Comparison of ENCODE assay signal across 9 cellular contexts in the genomic region with DNA sequence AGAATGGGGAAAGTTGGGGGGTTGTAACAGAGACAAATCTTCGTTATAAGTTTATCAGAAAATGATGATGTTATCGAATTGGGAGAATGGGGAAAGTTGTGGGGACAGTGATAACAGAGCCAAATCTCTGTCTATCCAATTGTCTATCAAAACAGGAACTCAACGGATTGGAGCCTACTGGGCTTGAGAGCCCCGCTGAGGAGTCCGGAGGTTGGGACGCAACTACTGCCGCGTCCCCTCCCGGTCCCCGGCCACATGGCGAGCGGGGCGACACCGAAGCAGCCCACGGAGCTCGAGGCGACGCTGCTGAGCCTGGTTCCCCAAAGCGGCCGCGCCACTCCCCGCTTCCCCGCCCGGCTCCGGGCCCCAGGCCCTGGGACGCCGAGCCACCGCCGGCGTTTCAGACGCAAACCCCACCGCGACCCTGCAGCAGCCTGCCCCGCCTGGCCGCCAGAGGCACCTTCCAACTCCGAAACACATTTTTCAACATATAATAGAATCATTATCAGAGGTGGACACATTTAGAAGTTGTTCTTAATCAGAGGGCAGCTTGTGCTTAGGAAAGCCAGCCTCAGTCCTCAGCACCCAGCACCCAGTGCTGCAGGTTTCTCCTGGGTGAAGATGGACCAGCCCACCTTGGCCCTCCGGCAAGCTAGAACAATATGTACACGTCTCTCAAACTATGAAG. TPM values are rescaled to one million over a fixed set of nuclear protein-coding genes. Genes with fewer than 3 reads are reported as not detected.
DNase-seq lines count a peak whose midpoint lies in the region; ATAC-seq and TF ChIP-seq lines count a peak whose summit lies in the region.
"Had no signal": no experiment of that assay in that cellular context is flagged by ENCODE, and none has a peak within 500 bp of the region (broad histone marks: within the 10 kb centered on the region; RNA-seq: fewer than 3 reads in every experiment).

No MANE protein-coding gene starts in this region.

- no peak overlapping the region for H3K27ac Mint-ChIP-seq in T-helper 1 cell treated with Interleukin-12 subunit alpha and Interleukin-12 subunit beta and Interleukin-4 antibody, amounts not matched to agents 30 μg/mL and 1 μg/mL, for 36 hours

- peaks cover 42% of the 10 kb centered on the region for H3K4me1 Mint-ChIP-seq in T-helper 1 cell treated with Interleukin-12 subunit alpha and Interleukin-12 subunit beta and Interleukin-4 antibody, amounts not matched to agents 30 μg/mL and 1 μg/mL, for 36 hours (ENCODE audit: low read depth)

- H3K4me1 ChIP-seq in esophagus squamous epithelium (peaks cover 10 to 46% (median 13%) of the 10 kb centered on the region in 3 donors), ovary (ENCODE audit: insufficient read depth) (no peaks in the 10 kb centered on the region)

- peaks cover 0 to 25% (median 0%) of the 10 kb centered on the region in 4 donors for H3K27me3 ChIP-seq in esophagus squamous epithelium
- no peaks in the 10 kb centered on the region for H3K27me3 ChIP-seq in ovary

- intact Hi-C loops in esophagus squamous epithelium (cut with DNase I), result loop anchor here (10.0 kb wide), 1 partner anchor 135 kb away; no protein-coding TSS in a partner anchor
- intact Hi-C loops in ovary (cut with DNase I), result no loop called here

- H3K36me3 ChIP-seq in esophagus squamous epithelium (no peaks in the 10 kb centered on the region), ovary (no peaks in the 10 kb centered on the region)

- DNase-seq in DMS53 (lab: John Stamatoyannopoulos, UW) (peak; percentile 39), DMS53 treated with DMSO at 0.1 percent for 48 hours (lab: John Stamatoyannopoulos, UW; ENCODE audit: unreplicated experiment) (no peak), esophagus squamous epithelium (lab: John Stamatoyannopoulos, UW) (no peak), ovary (no peak), NCI-H1694 treated with DMSO at 0.1 percent for 48 hours (lab: John Stamatoyannopoulos, UW) (no peak), SKM-1 treated with dmso at 0.1 percent for 144 hours (lab: John Stamatoyannopoulos, UW; ENCODE audit: unreplicated experiment) (no peak)

- ATAC-seq in HG02588 (IDR thresholded peaks at IDR 0.05; ENCODE audit: unreplicated experiment), result no peak

- peak overlapping the region; percentile 52 to 76 (median 69) for H3K27ac ChIP-seq in esophagus squamous epithelium
- H3K27ac ChIP-seq in ovary, result no peak overlapping the region
- H3K27ac ChIP-seq: 22Rv1 had no signal

- peaks cover 12% of the 10 kb centered on the region for H3K36me3 Mint-ChIP-seq in T-helper 1 cell treated with Interleukin-12 subunit alpha and Interleukin-12 subunit beta and Interleukin-4 antibody, amounts not matched to agents 30 μg/mL and 1 μg/mL, for 36 hours (ENCODE audit: low read depth)

- peak overlapping the region; percentile 44 for H3K4me3 Mint-ChIP-seq in T-helper 1 cell treated with Interleukin-12 subunit alpha and Interleukin-12 subunit beta and Interleukin-4 antibody, amounts not matched to agents 30 μg/mL and 1 μg/mL, for 36 hours

- no peaks in the 10 kb centered on the region for H3K9me3 ChIP-seq in esophagus squamous epithelium
- no peaks in the 10 kb centered on the region for H3K9me3 ChIP-seq in ovary

- TF ChIP-seq CTCF in esophagus squamous epithelium (IDR thresholded peaks at IDR 0.05) (no peak), ovary (IDR thresholded peaks at IDR 0.05) (no peak)

- H3K4me3 ChIP-seq in esophagus squamous epithelium (peak overlapping the region; percentile 33 to 59 (median 42)), ovary (peak overlapping the region; percentile 17)

- H3K27me3 Mint-ChIP-seq in T-helper 1 cell treated with Interleukin-12 subunit alpha and Interleukin-12 subunit beta and Interleukin-4 antibody, amounts not matched to agents 30 μg/mL and 1 μg/mL, for 36 hours (ENCODE audit: low read depth), result peaks cover 15% of the 10 kb centered on the region

- H3K9me3 Mint-ChIP-seq in T-helper 1 cell treated with Interleukin-12 subunit alpha and Interleukin-12 subunit beta and Interleukin-4 antibody, amounts not matched to agents 30 μg/mL and 1 μg/mL, for 36 hours, result peaks cover 11% of the 10 kb centered on the region

- TF ChIP-seq EP300 in ovary (IDR thresholded peaks at IDR 0.05), result no peak

- WGBS in esophagus squamous epithelium, 2 donors, result 10 to 15% methylated on average over 14 to 24 of the region's 38 CpGs
- WGBS in ovary, 3 donors, result 8 to 10% (median 9%) methylated on average over 36 to 38 of the region's 38 CpGs

- TF ChIP-seq POLR2A in esophagus squamous epithelium (IDR thresholded peaks at IDR 0.05) (no peak), ovary (IDR thresholded peaks at IDR 0.05) (no peak)

RNA-seq across cellular contexts. Expression of gene RALA, which starts 13.8 kb away (rescaled TPM):
- total RNA-seq in esophagus squamous epithelium (10 to 100 TPM; 32.8 to 49.6 (median 39.9) TPM), ovary (10 to 100 TPM; 13.9 to 32.9 (median 25.2) TPM)
- polyA plus RNA-seq in ovary, result 10 to 100 TPM; 23.1 to 30.0 TPM

RNA-seq across cellular contexts. Expression of gene YAE1, which starts 43.4 kb away (rescaled TPM):
- total RNA-seq in esophagus squamous epithelium, result 10 to 100 TPM in 3 of 4 donors, 1 to 10 TPM in 1; 3.6 to 23.1 (median 14.6) TPM
- 10 to 100 TPM; 21.0 to 33.6 (median 25.6) TPM for total RNA-seq in ovary
- polyA plus RNA-seq in ovary, result 10 to 100 TPM; 28.5 to 30.7 TPM

Comparison
In these comparisons a context has a peak if more than half of its experiments do, and no peak if none do; other contexts are left out.
1. H3K27ac ChIP-seq: peak in esophagus squamous epithelium (4 of 4); none in ovary (0 of 2).